8 cellular contexts compared by ENCODE assay signal in genomic region chr22:35838849-35839646, GRCh38.
A peak's percentile ranks its signal among the peaks of the same experiment; 100 is the strongest.
DNase-seq lines count a peak whose midpoint lies in the region; ATAC-seq lines count a peak whose summit lies in the region.

No MANE protein-coding gene starts in this region.

- H3K79me1 ChIP-seq in neuronal stem cell (ENCODE audit: low read depth, low read length) = peaks cover 2% of the 10 kb centered on the region

- H3K14ac ChIP-seq in neuronal stem cell (ENCODE audit: low read length) = no peak overlapping the region

- peak overlapping the region; percentile 61 for H3K4me2 ChIP-seq in neuronal stem cell (ENCODE audit: insufficient read depth, low read length, poor library complexity, severe bottlenecking)

- peak overlapping the region; percentile 54 for H3K27ac ChIP-seq in SJCRH30
- peak overlapping the region; percentile 59 for H3K27ac ChIP-seq in neuronal stem cell (replicated peaks; ENCODE audit: low read length)

- H2BK15ac ChIP-seq in neuronal stem cell (ENCODE audit: low read length) = no peak overlapping the region

- no peak overlapping the region for H2BK5ac ChIP-seq in neuronal stem cell (ENCODE audit: low read length)

- H2BK12ac ChIP-seq in neuronal stem cell (ENCODE audit: low read length) = no peak overlapping the region

- H3K4ac ChIP-seq in neuronal stem cell (ENCODE audit: low read length) = no peak overlapping the region

- H4K91ac ChIP-seq in neuronal stem cell (ENCODE audit: low read depth, low read length, poor library complexity) = no peak overlapping the region

- no peak for ATAC-seq in GM21360 (IDR thresholded peaks at IDR 0.05; ENCODE audit: unreplicated experiment)

- no peaks in the 10 kb centered on the region for H3K9me3 ChIP-seq in SJCRH30 (replicated peaks)
- no peaks in the 10 kb centered on the region for H3K9me3 ChIP-seq in neuronal stem cell (replicated peaks in 1 of 2; ENCODE audit: control insufficient read depth in 2 of 2, insufficient read depth in 1 of 2, low read depth in 1 of 2, low read length in 2 of 2)

- H2AFZ ChIP-seq in neuronal stem cell (ENCODE audit: low read length) = no peak overlapping the region

- no CpG with 5 or more reads among the region's 5 CpGs for WGBS in neuronal stem cell (ENCODE audit: extremely low coverage in 2 of 2, insufficient read length in 2 of 2, insufficient replicate concordance in 1 of 2), 2 donors

- H3K18ac ChIP-seq in neuronal stem cell (ENCODE audit: low read length) = no peak overlapping the region

- no peak overlapping the region for H4K8ac ChIP-seq in neuronal stem cell (ENCODE audit: low read depth, low read length)

- peaks cover 14% of the 10 kb centered on the region for H3K4me1 ChIP-seq in SJCRH30
- peaks cover 10 to 23% of the 10 kb centered on the region in 2 donors for H3K4me1 ChIP-seq in neuronal stem cell (ENCODE audit: control insufficient read depth in 2 of 2, insufficient read depth in 1 of 2, low read depth in 1 of 2, low read length in 2 of 2)

- no peak overlapping the region for H2BK120ac ChIP-seq in neuronal stem cell (ENCODE audit: low read depth, low read length)

- no peak overlapping the region for H3K9ac ChIP-seq in neuronal stem cell (ENCODE audit: low read depth, low read length, poor library complexity)

- DNase-seq in AG20443 (ENCODE audit: low spot score) = peak; percentile 50
- peak; percentile 68 for DNase-seq in HT1080 (ENCODE audit: low read depth)
- peak; percentile 43 to 71 for DNase-seq in SJCRH30
- DNase-seq in fibroblast of gingiva (ENCODE audit: low read depth) = peak; percentile 79
- peak; percentile 27 for DNase-seq in neuronal stem cell (ENCODE audit: low spot score)
- no peak for DNase-seq in CD1c-positive myeloid dendritic cell (ENCODE audit: extremely low spot score)
- DNase-seq in stimulated activated CD8-positive, alpha-beta memory T cell treated with anti-CD3 and anti-CD28 coated beads, Interleukin-4, amount 100 ng/mL, for 48 hours = no peak

- no peaks in the 10 kb centered on the region for H3K36me3 ChIP-seq in SJCRH30
- no peaks in the 10 kb centered on the region for H3K36me3 ChIP-seq in neuronal stem cell (replicated peaks in 1 of 2; ENCODE audit: control insufficient read depth in 2 of 2, insufficient read depth in 2 of 2, low read length in 2 of 2)

- no peak overlapping the region for H3K23ac ChIP-seq in neuronal stem cell (ENCODE audit: low read depth, low read length, poor library complexity)

- H3K27me3 ChIP-seq in SJCRH30 (no peaks in the 10 kb centered on the region), neuronal stem cell (ENCODE audit: control insufficient read depth in 3 of 3, insufficient read depth in 3 of 3, low read depth in 1 of 3, low read length in 3 of 3) (no peaks in the 10 kb centered on the region)

- H2AK5ac ChIP-seq in neuronal stem cell (ENCODE audit: low read depth, low read length) = no peak overlapping the region

- H3K4me3 ChIP-seq in SJCRH30 = peak overlapping the region; percentile 67
- peak overlapping the region; percentile 46 to 58 for H3K4me3 ChIP-seq in neuronal stem cell (ENCODE audit: low read length in 2 of 2)

Comparison
In these comparisons a context has a peak if more than half of its experiments do, and no peak if none do; other contexts are left out.
1. DNase-seq: peak in AG20443 (single experiment), HT1080 (single experiment), SJCRH30 (2 of 2), fibroblast of gingiva (single experiment) and neuronal stem cell (single experiment); none in CD1c-positive myeloid dendritic cell (single experiment) and stimulated activated CD8-positive, alpha-beta memory T cell treated with anti-CD3 and anti-CD28 coated beads, Interleukin-4, amount 100 ng/mL, for 48 hours (single experiment).